Comparison of ENCODE assay signal across 1 cellular context in the genomic region with DNA sequence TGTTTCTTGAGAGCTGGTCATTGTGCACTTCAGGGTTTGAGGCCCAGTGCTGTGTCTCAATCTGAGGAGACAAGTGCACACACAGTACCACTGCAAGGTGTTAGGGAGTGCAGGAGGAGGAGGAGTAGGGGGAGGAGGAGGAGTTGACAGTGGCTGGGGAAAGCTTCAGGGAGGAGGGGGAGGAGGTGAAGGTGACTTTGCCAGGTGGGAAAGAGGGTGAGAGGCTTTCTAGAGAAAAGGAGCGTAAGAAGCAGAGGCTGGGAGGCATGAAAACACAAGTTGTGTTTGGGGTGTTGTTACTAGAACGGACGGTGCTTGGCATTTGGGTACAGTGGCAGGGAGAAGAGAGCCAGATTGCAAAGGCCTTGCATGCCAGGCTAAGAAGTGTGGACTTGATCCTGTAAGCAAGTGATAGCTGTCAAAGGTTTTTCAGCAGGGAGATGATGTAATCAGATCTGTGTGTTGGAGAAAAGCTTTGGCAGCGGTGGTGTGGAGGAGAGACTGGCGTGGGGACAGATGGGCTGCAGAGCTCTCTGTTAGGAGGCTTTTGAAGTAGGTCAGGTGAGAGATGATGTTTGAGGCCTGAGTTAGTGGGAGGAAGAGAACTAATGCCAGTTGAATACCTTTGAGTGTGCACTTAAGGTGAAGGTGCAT.
A peak's percentile ranks its signal among the peaks of the same experiment; 100 is the strongest.
TF ChIP-seq lines count a peak whose summit lies in the region.

No MANE protein-coding gene starts in this region.

TF ChIP-seq in HEK293, 187 proteins besides CTCF, POLR2A, EP300 and RAD21 (continued from another document and continues in another):
- TF ChIP-seq ZNF19 (tag by site-specific recombination; IDR thresholded peaks at IDR 0.05; ENCODE audit: low read depth) (no peak), ZNF707 (tag by site-specific recombination; IDR thresholded peaks at IDR 0.05) (no peak), ZNF366 (tag by site-specific recombination; conservative IDR thresholded peaks at IDR 0.05) (peak; percentile 63), ZNF175 (tag by site-specific recombination; IDR thresholded peaks at IDR 0.05) (no peak), ZNF404 (tag by site-specific recombination; IDR thresholded peaks at IDR 0.05) (no peak), ZNF16 (tag by site-specific recombination; IDR thresholded peaks at IDR 0.05; ENCODE audit: low read depth) (no peak), ZNF248 (tag by site-specific recombination; IDR thresholded peaks at IDR 0.05) (no peak), ZSCAN16 (tag by site-specific recombination; IDR thresholded peaks at IDR 0.05) (no peak), ZNF596 (tag by site-specific recombination; IDR thresholded peaks at IDR 0.05) (no peak), YY1 (tag by site-specific recombination; IDR thresholded peaks at IDR 0.05) (no peak), ZNF302 (tag by site-specific recombination; IDR thresholded peaks at IDR 0.05; ENCODE audit: low read depth) (no peak), ZNF24 (tag by site-specific recombination; IDR thresholded peaks at IDR 0.05) (no peak), ZNF785 (tag by site-specific recombination; IDR thresholded peaks at IDR 0.05) (no peak), ZNF324 (tag by site-specific recombination; IDR thresholded peaks at IDR 0.05) (no peak), ZNF521 (tag by site-specific recombination; IDR thresholded peaks at IDR 0.05) (no peak), ZNF48 (tag by site-specific recombination; IDR thresholded peaks at IDR 0.05) (no peak), ZFP37 (tag by site-specific recombination; IDR thresholded peaks at IDR 0.05) (0 out of 2 replicates have a peak, but pooled peaks have one; percentile 23), ZNF311 (tag by site-specific recombination; IDR thresholded peaks at IDR 0.05; ENCODE audit: borderline replicate concordance) (no peak), ZNF830 (tag by site-specific recombination; IDR thresholded peaks at IDR 0.05; ENCODE audit: low read depth) (no peak), SP7 (tag by site-specific recombination; IDR thresholded peaks at IDR 0.05) (no peak), HOXC10 (CRISPR knock-in tag; IDR thresholded peaks at IDR 0.05) (no peak), ZEB2 (tag by site-specific recombination; IDR thresholded peaks at IDR 0.05) (no peak), TRIM28 (IDR thresholded peaks at IDR 0.05; ENCODE audit: borderline replicate concordance, low read length) (peak; percentile 41; the same call in 1 of the 2 replicates), GLIS1 (tag by site-specific recombination; IDR thresholded peaks at IDR 0.05) (no peak), ZBTB17 (tag by site-specific recombination; IDR thresholded peaks at IDR 0.05) (peak; percentile 42; the same call in 1 of the 2 replicates), ZNF514 (tag by site-specific recombination; IDR thresholded peaks at IDR 0.05) (no peak), KLF8 (tag by site-specific recombination; IDR thresholded peaks at IDR 0.05) (no peak), ZNF174 (tag by site-specific recombination; IDR thresholded peaks at IDR 0.05) (no peak), ZNF335 (tag by site-specific recombination; conservative IDR thresholded peaks at IDR 0.05) (no peak), ZNF133 (tag by site-specific recombination; IDR thresholded peaks at IDR 0.05) (no peak), ZBTB7A (tag by site-specific recombination; IDR thresholded peaks at IDR 0.05; ENCODE audit: low read depth) (no peak), MZF1 (tag by site-specific recombination; IDR thresholded peaks at IDR 0.05; ENCODE audit: borderline replicate concordance) (no peak), KLF10 (tag by site-specific recombination; IDR thresholded peaks at IDR 0.05) (no peak), TCF7L2 (IDR thresholded peaks at IDR 0.05; ENCODE audit: borderline replicate concordance, low read depth, low read length) (no peak)
- TF ChIP-seq, protein P1, sequence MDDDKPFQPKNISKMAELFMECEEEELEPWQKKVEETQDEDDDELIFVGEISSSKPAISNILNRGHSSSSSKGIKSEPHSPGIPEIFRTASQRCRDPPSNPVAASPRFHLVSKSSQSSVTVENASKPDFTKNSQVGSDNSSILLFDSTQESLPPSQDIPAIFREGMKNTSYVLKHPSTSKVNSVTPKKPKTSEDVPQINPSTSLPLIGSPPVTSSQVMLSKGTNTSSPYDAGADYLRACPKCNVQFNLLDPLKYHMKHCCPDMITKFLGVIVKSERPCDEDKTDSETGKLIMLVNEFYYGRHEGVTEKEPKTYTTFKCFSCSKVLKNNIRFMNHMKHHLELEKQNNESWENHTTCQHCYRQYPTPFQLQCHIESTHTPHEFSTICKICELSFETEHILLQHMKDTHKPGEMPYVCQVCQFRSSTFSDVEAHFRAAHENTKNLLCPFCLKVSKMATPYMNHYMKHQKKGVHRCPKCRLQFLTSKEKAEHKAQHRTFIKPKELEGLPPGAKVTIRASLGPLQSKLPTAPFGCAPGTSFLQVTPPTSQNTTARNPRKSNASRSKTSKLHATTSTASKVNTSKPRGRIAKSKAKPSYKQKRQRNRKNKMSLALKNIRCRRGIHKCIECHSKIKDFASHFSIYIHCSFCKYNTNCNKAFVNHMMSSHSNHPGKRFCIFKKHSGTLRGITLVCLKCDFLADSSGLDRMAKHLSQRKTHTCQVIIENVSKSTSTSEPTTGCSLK (tag by site-specific recombination; IDR thresholded peaks at IDR 0.05), result no peak
- TF ChIP-seq, protein P2, sequence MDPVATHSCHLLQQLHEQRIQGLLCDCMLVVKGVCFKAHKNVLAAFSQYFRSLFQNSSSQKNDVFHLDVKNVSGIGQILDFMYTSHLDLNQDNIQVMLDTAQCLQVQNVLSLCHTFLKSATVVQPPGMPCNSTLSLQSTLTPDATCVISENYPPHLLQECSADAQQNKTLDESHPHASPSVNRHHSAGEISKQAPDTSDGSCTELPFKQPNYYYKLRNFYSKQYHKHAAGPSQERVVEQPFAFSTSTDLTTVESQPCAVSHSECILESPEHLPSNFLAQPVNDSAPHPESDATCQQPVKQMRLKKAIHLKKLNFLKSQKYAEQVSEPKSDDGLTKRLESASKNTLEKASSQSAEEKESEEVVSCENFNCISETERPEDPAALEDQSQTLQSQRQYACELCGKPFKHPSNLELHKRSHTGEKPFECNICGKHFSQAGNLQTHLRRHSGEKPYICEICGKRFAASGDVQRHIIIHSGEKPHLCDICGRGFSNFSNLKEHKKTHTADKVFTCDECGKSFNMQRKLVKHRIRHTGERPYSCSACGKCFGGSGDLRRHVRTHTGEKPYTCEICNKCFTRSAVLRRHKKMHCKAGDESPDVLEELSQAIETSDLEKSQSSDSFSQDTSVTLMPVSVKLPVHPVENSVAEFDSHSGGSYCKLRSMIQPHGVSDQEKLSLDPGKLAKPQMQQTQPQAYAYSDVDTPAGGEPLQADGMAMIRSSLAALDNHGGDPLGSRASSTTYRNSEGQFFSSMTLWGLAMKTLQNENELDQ (tag by site-specific recombination; IDR thresholded peaks at IDR 0.05; ENCODE audit: low read depth), result no peak
- TF ChIP-seq, protein P3, sequence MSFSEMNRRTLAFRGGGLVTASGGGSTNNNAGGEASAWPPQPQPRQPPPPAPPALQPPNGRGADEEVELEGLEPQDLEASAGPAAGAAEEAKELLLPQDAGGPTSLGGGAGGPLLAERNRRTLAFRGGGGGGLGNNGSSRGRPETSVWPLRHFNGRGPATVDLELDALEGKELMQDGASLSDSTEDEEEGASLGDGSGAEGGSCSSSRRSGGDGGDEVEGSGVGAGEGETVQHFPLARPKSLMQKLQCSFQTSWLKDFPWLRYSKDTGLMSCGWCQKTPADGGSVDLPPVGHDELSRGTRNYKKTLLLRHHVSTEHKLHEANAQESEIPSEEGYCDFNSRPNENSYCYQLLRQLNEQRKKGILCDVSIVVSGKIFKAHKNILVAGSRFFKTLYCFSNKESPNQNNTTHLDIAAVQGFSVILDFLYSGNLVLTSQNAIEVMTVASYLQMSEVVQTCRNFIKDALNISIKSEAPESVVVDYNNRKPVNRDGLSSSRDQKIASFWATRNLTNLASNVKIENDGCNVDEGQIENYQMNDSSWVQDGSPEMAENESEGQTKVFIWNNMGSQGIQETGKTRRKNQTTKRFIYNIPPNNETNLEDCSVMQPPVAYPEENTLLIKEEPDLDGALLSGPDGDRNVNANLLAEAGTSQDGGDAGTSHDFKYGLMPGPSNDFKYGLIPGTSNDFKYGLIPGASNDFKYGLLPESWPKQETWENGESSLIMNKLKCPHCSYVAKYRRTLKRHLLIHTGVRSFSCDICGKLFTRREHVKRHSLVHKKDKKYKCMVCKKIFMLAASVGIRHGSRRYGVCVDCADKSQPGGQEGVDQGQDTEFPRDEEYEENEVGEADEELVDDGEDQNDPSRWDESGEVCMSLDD (tag by site-specific recombination; IDR thresholded peaks at IDR 0.05), result no peak
- TF ChIP-seq, protein P4, sequence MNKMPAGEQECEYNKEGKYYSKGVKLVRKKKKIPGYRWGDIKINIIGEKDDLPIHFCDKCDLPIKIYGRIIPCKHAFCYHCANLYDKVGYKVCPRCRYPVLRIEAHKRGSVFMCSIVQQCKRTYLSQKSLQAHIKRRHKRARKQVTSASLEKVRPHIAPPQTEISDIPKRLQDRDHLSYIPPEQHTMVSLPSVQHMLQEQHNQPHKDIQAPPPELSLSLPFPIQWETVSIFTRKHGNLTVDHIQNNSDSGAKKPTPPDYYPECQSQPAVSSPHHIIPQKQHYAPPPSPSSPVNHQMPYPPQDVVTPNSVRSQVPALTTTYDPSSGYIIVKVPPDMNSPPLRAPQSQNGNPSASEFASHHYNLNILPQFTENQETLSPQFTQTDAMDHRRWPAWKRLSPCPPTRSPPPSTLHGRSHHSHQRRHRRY (tag by site-specific recombination; IDR thresholded peaks at IDR 0.05), result no peak
- TF ChIP-seq, protein P5, sequence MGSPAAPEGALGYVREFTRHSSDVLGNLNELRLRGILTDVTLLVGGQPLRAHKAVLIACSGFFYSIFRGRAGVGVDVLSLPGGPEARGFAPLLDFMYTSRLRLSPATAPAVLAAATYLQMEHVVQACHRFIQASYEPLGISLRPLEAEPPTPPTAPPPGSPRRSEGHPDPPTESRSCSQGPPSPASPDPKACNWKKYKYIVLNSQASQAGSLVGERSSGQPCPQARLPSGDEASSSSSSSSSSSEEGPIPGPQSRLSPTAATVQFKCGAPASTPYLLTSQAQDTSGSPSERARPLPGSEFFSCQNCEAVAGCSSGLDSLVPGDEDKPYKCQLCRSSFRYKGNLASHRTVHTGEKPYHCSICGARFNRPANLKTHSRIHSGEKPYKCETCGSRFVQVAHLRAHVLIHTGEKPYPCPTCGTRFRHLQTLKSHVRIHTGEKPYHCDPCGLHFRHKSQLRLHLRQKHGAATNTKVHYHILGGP (tag by site-specific recombination; IDR thresholded peaks at IDR 0.05), result no peak
- TF ChIP-seq, protein P6, sequence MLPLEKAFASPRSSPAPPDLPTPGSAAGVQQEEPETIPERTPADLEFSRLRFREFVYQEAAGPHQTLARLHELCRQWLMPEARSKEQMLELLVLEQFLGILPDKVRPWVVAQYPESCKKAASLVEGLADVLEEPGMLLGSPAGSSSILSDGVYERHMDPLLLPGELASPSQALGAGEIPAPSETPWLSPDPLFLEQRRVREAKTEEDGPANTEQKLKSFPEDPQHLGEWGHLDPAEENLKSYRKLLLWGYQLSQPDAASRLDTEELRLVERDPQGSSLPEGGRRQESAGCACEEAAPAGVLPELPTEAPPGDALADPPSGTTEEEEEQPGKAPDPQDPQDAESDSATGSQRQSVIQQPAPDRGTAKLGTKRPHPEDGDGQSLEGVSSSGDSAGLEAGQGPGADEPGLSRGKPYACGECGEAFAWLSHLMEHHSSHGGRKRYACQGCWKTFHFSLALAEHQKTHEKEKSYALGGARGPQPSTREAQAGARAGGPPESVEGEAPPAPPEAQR (tag by site-specific recombination; IDR thresholded peaks at IDR 0.05), result peak; percentile 17; the same call in 1 of the 2 replicates
- TF ChIP-seq, protein P7, sequence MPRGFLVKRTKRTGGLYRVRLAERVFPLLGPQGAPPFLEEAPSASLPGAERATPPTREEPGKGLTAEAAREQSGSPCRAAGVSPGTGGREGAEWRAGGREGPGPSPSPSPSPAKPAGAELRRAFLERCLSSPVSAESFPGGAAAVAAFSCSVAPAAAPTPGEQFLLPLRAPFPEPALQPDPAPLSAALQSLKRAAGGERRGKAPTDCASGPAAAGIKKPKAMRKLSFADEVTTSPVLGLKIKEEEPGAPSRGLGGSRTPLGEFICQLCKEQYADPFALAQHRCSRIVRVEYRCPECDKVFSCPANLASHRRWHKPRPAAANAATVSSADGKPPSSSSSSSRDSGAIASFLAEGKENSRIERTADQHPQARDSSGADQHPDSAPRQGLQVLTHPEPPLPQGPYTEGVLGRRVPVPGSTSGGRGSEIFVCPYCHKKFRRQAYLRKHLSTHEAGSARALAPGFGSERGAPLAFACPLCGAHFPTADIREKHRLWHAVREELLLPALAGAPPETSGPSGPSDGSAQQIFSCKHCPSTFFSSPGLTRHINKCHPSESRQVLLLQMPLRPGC (tag by site-specific recombination; IDR thresholded peaks at IDR 0.05), result no peak
- TF ChIP-seq, protein P8, sequence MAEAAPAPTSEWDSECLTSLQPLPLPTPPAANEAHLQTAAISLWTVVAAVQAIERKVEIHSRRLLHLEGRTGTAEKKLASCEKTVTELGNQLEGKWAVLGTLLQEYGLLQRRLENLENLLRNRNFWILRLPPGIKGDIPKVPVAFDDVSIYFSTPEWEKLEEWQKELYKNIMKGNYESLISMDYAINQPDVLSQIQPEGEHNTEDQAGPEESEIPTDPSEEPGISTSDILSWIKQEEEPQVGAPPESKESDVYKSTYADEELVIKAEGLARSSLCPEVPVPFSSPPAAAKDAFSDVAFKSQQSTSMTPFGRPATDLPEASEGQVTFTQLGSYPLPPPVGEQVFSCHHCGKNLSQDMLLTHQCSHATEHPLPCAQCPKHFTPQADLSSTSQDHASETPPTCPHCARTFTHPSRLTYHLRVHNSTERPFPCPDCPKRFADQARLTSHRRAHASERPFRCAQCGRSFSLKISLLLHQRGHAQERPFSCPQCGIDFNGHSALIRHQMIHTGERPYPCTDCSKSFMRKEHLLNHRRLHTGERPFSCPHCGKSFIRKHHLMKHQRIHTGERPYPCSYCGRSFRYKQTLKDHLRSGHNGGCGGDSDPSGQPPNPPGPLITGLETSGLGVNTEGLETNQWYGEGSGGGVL (tag by site-specific recombination; IDR thresholded peaks at IDR 0.05), result peak; percentile 13; the same call in 1 of the 2 replicates
- TF ChIP-seq, protein P9, sequence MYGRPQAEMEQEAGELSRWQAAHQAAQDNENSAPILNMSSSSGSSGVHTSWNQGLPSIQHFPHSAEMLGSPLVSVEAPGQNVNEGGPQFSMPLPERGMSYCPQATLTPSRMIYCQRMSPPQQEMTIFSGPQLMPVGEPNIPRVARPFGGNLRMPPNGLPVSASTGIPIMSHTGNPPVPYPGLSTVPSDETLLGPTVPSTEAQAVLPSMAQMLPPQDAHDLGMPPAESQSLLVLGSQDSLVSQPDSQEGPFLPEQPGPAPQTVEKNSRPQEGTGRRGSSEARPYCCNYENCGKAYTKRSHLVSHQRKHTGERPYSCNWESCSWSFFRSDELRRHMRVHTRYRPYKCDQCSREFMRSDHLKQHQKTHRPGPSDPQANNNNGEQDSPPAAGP (tag by site-specific recombination; IDR thresholded peaks at IDR 0.05), result no peak
